8 cellular contexts compared by ENCODE assay signal in the genomic region with DNA sequence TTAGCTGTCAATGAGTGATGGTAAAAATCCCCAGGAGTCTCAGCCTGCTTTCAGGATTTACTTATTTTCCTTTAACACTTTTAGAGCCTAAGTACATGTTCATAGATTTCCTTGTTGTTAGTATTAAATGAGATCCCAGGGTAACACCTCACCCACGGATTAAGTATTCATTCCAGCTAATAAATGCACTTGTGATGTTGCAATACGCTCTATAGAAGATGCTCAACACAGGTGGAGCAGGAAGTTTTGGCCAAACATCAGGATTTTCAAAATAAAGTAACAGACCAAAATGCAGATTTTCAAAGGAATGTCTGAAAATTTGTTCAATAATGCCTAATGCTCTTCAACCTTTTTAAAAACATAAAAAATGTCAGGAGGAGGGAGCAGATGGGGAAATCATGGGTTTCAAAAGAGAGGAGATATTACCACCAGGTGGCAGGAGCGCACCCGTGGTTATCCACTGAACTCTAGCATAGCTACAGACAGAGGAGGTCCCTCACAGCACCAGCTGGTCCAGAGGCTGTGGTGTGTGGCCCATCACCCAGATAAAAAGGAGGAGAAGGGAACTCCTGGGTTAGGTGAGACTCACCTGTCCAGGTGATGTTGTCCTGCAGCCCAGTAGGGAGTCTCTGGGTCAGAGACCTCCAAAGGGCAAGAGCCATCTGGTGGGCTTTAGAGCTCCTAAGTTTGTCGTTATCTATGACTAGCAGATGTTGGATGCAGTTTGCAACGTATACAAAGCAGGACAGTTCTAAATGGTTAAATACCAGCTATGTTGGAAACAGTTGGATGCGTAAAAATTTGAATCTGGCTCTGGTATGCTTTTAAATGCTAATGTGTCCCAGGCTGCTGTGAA.
A peak's percentile ranks its signal among the peaks of the same experiment; 100 is the strongest.
DNase-seq lines count a peak whose midpoint lies in the region; ATAC-seq and TF ChIP-seq lines count a peak whose summit lies in the region.

No MANE protein-coding gene starts in this region.

- in situ Hi-C loops in T47D (cut with HindIII; ENCODE audit: low pct_unique_long_range_greater_than_20kb, low sequenced_read_pairs), result no loop called here

- H3K36me3 ChIP-seq in kidney epithelial cell (ENCODE audit: control insufficient read depth, insufficient read depth, low read length), result no peaks in the 10 kb centered on the region

- peak; percentile 60 for TF ChIP-seq CTCF in kidney epithelial cell (IDR thresholded peaks at IDR 0.05; ENCODE audit: insufficient read depth, low read length, poor library complexity, severe bottlenecking)

- peak; percentile 13 for DNase-seq in GM04503 (ENCODE audit: low read depth)
- DNase-seq in LHCN-M2 (ENCODE audit: low read depth), result peak; percentile 57
- peak; percentile 22 for DNase-seq in T-helper 9 cell
- DNase-seq in T47D (ENCODE audit: low read depth in 1 of 2, low spot score in 1 of 2), result peak; percentile 64 to 71
- DNase-seq in kidney epithelial cell (ENCODE audit: low read depth), result no peak
- DNase-seq in stimulated activated CD4-positive, alpha-beta T cell treated with anti-CD3 and anti-CD28 coated beads, Interleukin-4, amount 100 ng/mL, for 48 hours (ENCODE audit: low read depth in 2 of 2), result peak; percentile 28 to 32
- DNase-seq in NCI-H2171 treated with DMSO at 0.1 percent for 48 hours (lab: John Stamatoyannopoulos, UW), result no peak

- H3K4me3 ChIP-seq in kidney epithelial cell (ENCODE audit: low read depth, low read length), result no peak overlapping the region

- peak; percentile 92 for ATAC-seq in GM21619 (IDR thresholded peaks at IDR 0.05; ENCODE audit: unreplicated experiment)

- no peaks in the 10 kb centered on the region for H3K27me3 ChIP-seq in kidney epithelial cell (ENCODE audit: control insufficient read depth, insufficient read depth, low read length)

Comparison
In these comparisons a context has a peak if more than half of its experiments do, and no peak if none do; other contexts are left out.
1. DNase-seq: peak in GM04503 (single experiment), LHCN-M2 (single experiment), T-helper 9 cell (single experiment), T47D (2 of 2) and stimulated activated CD4-positive, alpha-beta T cell treated with anti-CD3 and anti-CD28 coated beads, Interleukin-4, amount 100 ng/mL, for 48 hours (2 of 2); none in kidney epithelial cell (single experiment) and NCI-H2171 treated with DMSO at 0.1 percent for 48 hours (single experiment).